1 cellular context compared by ENCODE assay signal in genomic region chr11:116792869-116793475, GRCh38.
A peak's percentile ranks its signal among the peaks of the same experiment; 100 is the strongest.
TF ChIP-seq lines count a peak whose summit lies in the region.

No MANE protein-coding gene starts in this region.

TF ChIP-seq in HepG2, 621 proteins besides CTCF, POLR2A, EP300 and RAD21:
- TF ChIP-seq KDM6A (CRISPR knock-in tag; IDR thresholded peaks at IDR 0.05; ENCODE audit: low read depth) (no peak), SIX4 (CRISPR knock-in tag; IDR thresholded peaks at IDR 0.05) (no peak), PBX3 (CRISPR knock-in tag; IDR thresholded peaks at IDR 0.05; ENCODE audit: borderline replicate concordance) (no peak), MTA1 (CRISPR knock-in tag; IDR thresholded peaks at IDR 0.05; ENCODE audit: borderline replicate concordance) (no peak), BHLHE40 (IDR thresholded peaks at IDR 0.05; ENCODE audit: low read length) (no peak), E2F2 (CRISPR knock-in tag; IDR thresholded peaks at IDR 0.05; ENCODE audit: borderline replicate concordance) (0 out of 2 replicates have a peak, but pooled peaks have one; percentile 36), GLMP (CRISPR knock-in tag; IDR thresholded peaks at IDR 0.05; ENCODE audit: borderline replicate concordance) (no peak), ZNF660 (CRISPR knock-in tag; IDR thresholded peaks at IDR 0.05; ENCODE audit: borderline replicate concordance, low read depth) (no peak), SRF (IDR thresholded peaks at IDR 0.05; ENCODE audit: low read depth, low read length) (no peak), CREB1 (IDR thresholded peaks at IDR 0.05) (no peak), CREB1 (CRISPR knock-in tag; IDR thresholded peaks at IDR 0.05) (0 out of 2 replicates have a peak, but pooled peaks have one; percentile 29), MNT (IDR thresholded peaks at IDR 0.05) (no peak), ZSCAN29 (CRISPR knock-in tag; conservative IDR thresholded peaks at IDR 0.05) (no peak), SUZ12 (IDR thresholded peaks at IDR 0.05; ENCODE audit: low read depth, low read length) (no peak), POGZ (CRISPR knock-in tag; IDR thresholded peaks at IDR 0.05) (no peak), ZNF33B (CRISPR knock-in tag; IDR thresholded peaks at IDR 0.05) (no peak), JARID2 (CRISPR knock-in tag; IDR thresholded peaks at IDR 0.05; ENCODE audit: insufficient replicate concordance) (no peak), ZNF350 (CRISPR knock-in tag; IDR thresholded peaks at IDR 0.05; ENCODE audit: borderline replicate concordance, low read depth) (0 out of 2 replicates have a peak, but pooled peaks have one; percentile 5), HBP1 (CRISPR knock-in tag; IDR thresholded peaks at IDR 0.05; ENCODE audit: low read depth) (no peak), ZNF75D (CRISPR knock-in tag; IDR thresholded peaks at IDR 0.05; ENCODE audit: borderline replicate concordance) (no peak), SCMH1 (CRISPR knock-in tag; IDR thresholded peaks at IDR 0.05; ENCODE audit: borderline replicate concordance) (no peak), ZNF549 (CRISPR knock-in tag; IDR thresholded peaks at IDR 0.05) (no peak), RNF2 (conservative IDR thresholded peaks at IDR 0.05; ENCODE audit: low read depth) (no peak), ZBTB38 (CRISPR knock-in tag; IDR thresholded peaks at IDR 0.05) (0 out of 2 replicates have a peak, but pooled peaks have one; percentile 3), SP2 (CRISPR knock-in tag; IDR thresholded peaks at IDR 0.05) (no peak), CCAR2 (optimal IDR thresholded peaks at IDR 0.05; ENCODE audit: low read depth, low read length) (no peak), TCF12 (IDR thresholded peaks at IDR 0.05) (no peak), TCF12 (CRISPR knock-in tag; IDR thresholded peaks at IDR 0.05) (0 out of 2 replicates have a peak, but pooled peaks have one; percentile 5), CREBL2 (CRISPR knock-in tag; IDR thresholded peaks at IDR 0.05; ENCODE audit: borderline replicate concordance) (0 out of 2 replicates have a peak, but pooled peaks have one; percentile 6), ZNF577 (CRISPR knock-in tag; IDR thresholded peaks at IDR 0.05; ENCODE audit: borderline replicate concordance, low read depth) (no peak), ETV6 (CRISPR knock-in tag; conservative IDR thresholded peaks at IDR 0.05) (0 out of 2 replicates have a peak, but pooled peaks have one; percentile 2), ZNF773 (CRISPR knock-in tag; IDR thresholded peaks at IDR 0.05; ENCODE audit: borderline replicate concordance) (no peak)
TF ChIP-seq in HepG2: peak in this region for 7.
